ENCODE assay signal across 7 cellular contexts in the genomic region with DNA sequence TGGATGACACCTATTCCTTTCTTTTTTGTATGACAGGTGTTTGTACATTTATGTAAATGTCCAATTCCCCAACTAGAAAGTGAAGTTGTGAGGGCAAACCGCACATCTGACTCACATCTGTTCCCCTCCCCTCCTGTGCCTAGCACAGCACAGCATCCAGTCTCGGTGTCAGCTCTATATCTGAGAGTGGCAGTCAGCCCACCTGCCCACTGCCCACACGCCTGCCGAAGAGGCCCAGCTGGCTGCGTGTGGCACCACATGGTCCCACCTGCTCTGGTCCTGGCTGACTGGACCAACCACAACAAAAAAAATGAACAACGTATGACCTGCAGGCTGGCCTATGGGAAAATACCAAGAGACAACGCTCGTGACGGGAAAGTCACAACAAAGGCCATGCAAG.
A peak's percentile ranks its signal among the peaks of the same experiment; 100 is the strongest.
DNase-seq lines count a peak whose midpoint lies in the region; ATAC-seq and TF ChIP-seq lines count a peak whose summit lies in the region.

No MANE protein-coding gene starts in this region.

- TF ChIP-seq CTCF in osteoblast (IDR thresholded peaks at IDR 0.05; ENCODE audit: extremely low read depth, low read depth, low read length) = no peak
- no peak for TF ChIP-seq CTCF in dorsolateral prefrontal cortex (IDR thresholded peaks at IDR 0.05 in 54 of 56, conservative IDR thresholded peaks at IDR 0.05 in 2 of 56; ENCODE audit: low read depth in 1 of 56, partially characterized antibody in 56 of 56)

- H3K79me2 ChIP-seq in osteoblast (ENCODE audit: insufficient read depth, low read length) = peaks cover 30% of the 10 kb centered on the region

- no peaks in the 10 kb centered on the region for H4K20me1 ChIP-seq in osteoblast (ENCODE audit: insufficient read depth, low read length)

- intact Hi-C loops in dorsolateral prefrontal cortex (cut with DNase I) = no loop called here

- DNase-seq in osteoblast (ENCODE audit: insufficient read length, low spot score, missing footprints) (peak; percentile 31), dorsolateral prefrontal cortex (no peak), NCI-H69 (lab: John Stamatoyannopoulos, UW) (no peak)
- no peak for DNase-seq in central memory CD4-positive, alpha-beta T cell

- ATAC-seq in GM18868 (IDR thresholded peaks at IDR 0.05; ENCODE audit: unreplicated experiment) (peak; percentile 92), GM21576 (IDR thresholded peaks at IDR 0.05; ENCODE audit: unreplicated experiment) (peak; percentile 89), HG03565 (IDR thresholded peaks at IDR 0.05; ENCODE audit: unreplicated experiment) (peak; percentile 82)

- H3K27me3 ChIP-seq in osteoblast (ENCODE audit: insufficient read depth, low read length) (no peaks in the 10 kb centered on the region), dorsolateral prefrontal cortex (no peaks in the 10 kb centered on the region)

- H3K27ac ChIP-seq in osteoblast (ENCODE audit: low read depth, low read length) (peak overlapping the region; percentile 94), dorsolateral prefrontal cortex (peak overlapping the region in 14 of 59 donors; percentile 1 to 85 (median 44))

- H2AFZ ChIP-seq in osteoblast (ENCODE audit: low read length) = no peak overlapping the region

- H3K4me3 ChIP-seq in osteoblast (ENCODE audit: insufficient read depth, low read length) (no peak overlapping the region), dorsolateral prefrontal cortex (no peak overlapping the region)

- peaks cover 2% of the 10 kb centered on the region for H3K9me3 ChIP-seq in osteoblast (ENCODE audit: low read depth, low read length)

- peaks cover 50% of the 10 kb centered on the region for H3K4me1 ChIP-seq in osteoblast (ENCODE audit: insufficient read depth, low read length)

- no peak overlapping the region for H3K4me2 ChIP-seq in osteoblast (ENCODE audit: insufficient read depth, low read length)

- H3K36me3 ChIP-seq in osteoblast (ENCODE audit: insufficient read depth, low read length) = no peaks in the 10 kb centered on the region
